Comparison of ENCODE assay signal across 28 cellular contexts in the genomic region with DNA sequence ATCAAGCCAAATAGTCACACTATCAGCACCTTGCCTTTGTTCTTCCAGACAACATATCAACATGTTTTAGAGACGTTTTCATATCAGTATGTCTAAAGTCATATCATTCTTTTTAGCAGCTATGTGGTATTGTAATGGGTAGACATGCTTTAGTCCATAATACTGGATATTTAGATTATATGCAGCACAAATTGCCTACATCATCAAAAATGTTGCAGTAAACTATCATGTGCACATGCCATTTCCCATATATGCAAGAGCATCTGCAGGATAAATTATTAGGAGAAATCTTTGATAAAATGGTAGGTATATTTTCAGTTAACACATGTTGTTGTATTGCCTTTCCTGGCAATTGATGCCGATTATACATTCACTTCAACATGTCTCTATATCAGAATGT.
"Had no signal": no experiment of that assay in that cellular context is flagged by ENCODE, and none has a peak within 500 bp of the region (broad histone marks: within the 10 kb centered on the region; RNA-seq: fewer than 3 reads in every experiment).

No MANE protein-coding gene starts in this region.

- H3K27ac ChIP-seq: neutrophil, pancreas, psoas muscle, skin epidermis, spleen, suprapubic skin, testis, tibial artery, transverse colon, upper lobe of right lung, uterus had no signal

- H3K4me2 ChIP-seq: smooth muscle cell had no signal

- H3K36me3 ChIP-seq: neutrophil, pancreas, spleen, suprapubic skin, tibial artery, transverse colon, upper lobe of right lung, uterus had no signal

- DNase-seq: naive thymus-derived CD8-positive, alpha-beta T cell; nephron progenitor cell; nucleus accumbens; pancreas; psoas muscle; right cardiac atrium; spleen; stimulated activated CD4-positive, alpha-beta T cell treated with anti-CD3 and anti-CD28 coated beads, Interleukin-12 subunit alpha, Interleukin-12 subunit beta, amount 100 ng/mL, for 4 hours; stimulated activated CD4-positive, alpha-beta T cell treated with anti-CD3 and anti-CD28 coated beads, Interleukin-1b, Interleukin-23, amount 100 ng/mL, for 48 hours; stimulated activated CD4-positive, alpha-beta T cell treated with anti-CD3 and anti-CD28 coated beads, Interleukin-4, amount 100 ng/mL, for 1 hour; stimulated activated CD4-positive, alpha-beta T cell treated with anti-CD3 and anti-CD28 coated beads, Interleukin-4, amount 100 ng/mL, for 4 hours; stimulated activated CD8-positive, alpha-beta memory T cell treated with anti-CD3 and anti-CD28 coated beads, Interleukin-4, amount 100 ng/mL, for 48 hours; stimulated activated naive CD4-positive, alpha-beta T cell; stimulated activated naive CD8-positive, alpha-beta T cell treated with anti-CD3 and anti-CD28 coated beads, Interleukin-15, amount 100 ng/mL, for 72 hours; stimulated activated naive CD8-positive, alpha-beta T cell treated with anti-CD3 and anti-CD28 coated beads, Interleukin-15, Interleukin-2, amounts not matched to agents 100 U/mL and 50 U/mL, for 24 hours; substantia nigra; testis; tibial artery; transverse colon; upper lobe of right lung; uterus had no signal

- H3K4me3 ChIP-seq: pancreas, psoas muscle, skin epidermis, smooth muscle cell, spleen, suprapubic skin, testis, tibial artery, transverse colon, upper lobe of right lung, uterus had no signal

- ATAC-seq: naive thymus-derived CD8-positive, alpha-beta T cell; natural killer cell treated with Interleukin-12 subunit alpha and Interleukin-12 subunit beta and Interleukin-15 and Interleukin-18, amount 100 ng/mL, for 72 hours; pancreas; psoas muscle; right cardiac atrium; sciatic nerve; stimulated activated memory B cell treated with anti-CD40 and anti-IgM and Interleukin-4, amounts not matched to agents 10 μg/mL and 1 μg/mL and 100 μg/mL, for 72 hours; stimulated activated naive CD8-positive, alpha-beta T cell treated with anti-CD3 and anti-CD28 coated beads, Interleukin-15, amount 100 ng/mL, for 72 hours; stimulated activated naive CD8-positive, alpha-beta T cell treated with anti-CD3 and anti-CD28 coated beads, Interleukin-15, Interleukin-2, amounts not matched to agents 100 U/mL and 50 U/mL, for 24 hours; upper lobe of right lung had no signal

- H3K9me3 ChIP-seq: neutrophil, pancreas, psoas muscle, suprapubic skin, testis, tibial artery, transverse colon, upper lobe of right lung, uterus had no signal

- H3K27me3 ChIP-seq: neutrophil, pancreas, spleen, suprapubic skin, testis, tibial artery, transverse colon, upper lobe of right lung, uterus had no signal

- H3K4me1 ChIP-seq: pancreas, psoas muscle, spleen, suprapubic skin, testis, tibial artery, transverse colon, upper lobe of right lung, uterus had no signal
